ENCODE assay signal across 12 cellular contexts in genomic region chr1:20702416-20702815, GRCh38. TPM values are rescaled to one million over a fixed set of nuclear protein-coding genes. Genes with fewer than 3 reads are reported as not detected.
DNase-seq lines count a peak whose midpoint lies in the region; ATAC-seq and TF ChIP-seq lines count a peak whose summit lies in the region.
"Had no signal": no experiment of that assay in that cellular context is flagged by ENCODE, and none has a peak within 500 bp of the region (broad histone marks: within the 10 kb centered on the region; RNA-seq: fewer than 3 reads in every experiment).

No MANE protein-coding gene starts in this region.

- H2AFZ ChIP-seq in H9 (ENCODE audit: low read length) = no peak overlapping the region

- H3K4me1 ChIP-seq in H9 (ENCODE audit: insufficient read depth, low read length) = no peaks in the 10 kb centered on the region

- no peak overlapping the region for H2AK5ac ChIP-seq in H9 (ENCODE audit: insufficient read length, low read length)

- no peak overlapping the region for H3K9ac ChIP-seq in H9 (ENCODE audit: extremely low read depth, insufficient read length, low read length)

- no peak overlapping the region for H3K14ac ChIP-seq in H9 (ENCODE audit: insufficient read depth, low read length)

- no peaks in the 10 kb centered on the region for H3K79me1 ChIP-seq in H9 (ENCODE audit: insufficient read depth, low read depth, low read length, poor library complexity, severe bottlenecking)

- no peaks in the 10 kb centered on the region for H3K9me3 Mint-ChIP-seq in H9
- H3K9me3 Mint-ChIP-seq in activated T-cell treated with anti-CD3 and anti-CD28 coated beads, Interleukin-2, amount 50 U/mL, for 4 hours = no peaks in the 10 kb centered on the region
- H3K9me3 Mint-ChIP-seq: activated T-helper 1 cell treated with anti-CD3 and anti-CD28 coated beads, Interleukin-12 subunit alpha, Interleukin-12 subunit beta, Interleukin-2, Interleukin-4 antibody, amounts not matched to agents 30 ng/mL and 10 ng/mL and 1 ng/mL, durations not matched to agents 14 hours and 24 hours and 36 hours had no signal

- ATAC-seq in activated T-cell treated with anti-CD3 and anti-CD28 coated beads, Interleukin-2, amount 50 U/mL, for 4 hours = no peak
- ATAC-seq in GM21515 (IDR thresholded peaks at IDR 0.05; ENCODE audit: unreplicated experiment) = no peak
- ATAC-seq: mucosa of descending colon, T-helper 17 cell had no signal

- H3T11ph ChIP-seq in H9 (ENCODE audit: low read length) = no peak overlapping the region

- H3K27me3 Mint-ChIP-seq in H9 (ENCODE audit: low read depth) = peaks cover 6% of the 10 kb centered on the region
- H3K27me3 Mint-ChIP-seq in activated T-cell treated with anti-CD3 and anti-CD28 coated beads, Interleukin-2, amount 50 U/mL, for 4 hours (ENCODE audit: low read depth) = no peaks in the 10 kb centered on the region
- H3K27me3 Mint-ChIP-seq: T-helper 17 cell had no signal

- no peak overlapping the region for H3K4me2 ChIP-seq in H9 (ENCODE audit: insufficient read depth, insufficient read length, low read length)

- no peak overlapping the region; a peak in 1 of 7 replicates for H3K27ac Mint-ChIP-seq in H9
- H3K27ac Mint-ChIP-seq: activated T-helper 1 cell treated with anti-CD3 and anti-CD28 coated beads, Interleukin-12 subunit alpha, Interleukin-12 subunit beta, Interleukin-2, Interleukin-4 antibody, amounts not matched to agents 30 ng/mL and 10 ng/mL and 1 ng/mL, durations not matched to agents 14 hours and 24 hours and 36 hours; T-helper 17 cell had no signal

- H4K91ac ChIP-seq in H9 (ENCODE audit: insufficient read length, low read depth, low read length) = no peak overlapping the region

- peak; percentile 50 for TF ChIP-seq CTCF in AG10803 (conservative IDR thresholded peaks at IDR 0.05; ENCODE audit: low read length)
- TF ChIP-seq CTCF in H9 (conservative IDR thresholded peaks at IDR 0.05) = peak; percentile 39; the same call in 2 of the 3 replicates

- H2BK20ac ChIP-seq in H9 (ENCODE audit: low read depth, low read length, poor library complexity, severe bottlenecking) = no peak overlapping the region

- no CpG with 5 or more reads among the region's 1 CpG for WGBS in H9 (ENCODE audit: extremely low coverage, insufficient read length, low lambda C conversion rate)

- H3K9me3 ChIP-seq in H9 (ENCODE audit: control insufficient read depth, low read depth, low read length) = no peaks in the 10 kb centered on the region
- H3K9me3 ChIP-seq: mucosa of descending colon had no signal

- no peak overlapping the region for H2BK120ac ChIP-seq in H9 (ENCODE audit: low read depth, low read length, poor library complexity, severe bottlenecking)

- no peak overlapping the region for H3K56ac ChIP-seq in H9 (ENCODE audit: insufficient read length, low read depth, low read length)

- H3K23ac ChIP-seq in H9 (ENCODE audit: insufficient read length, low read depth, low read length) = no peak overlapping the region

- no peak overlapping the region for H3K4me3 Mint-ChIP-seq in H9
- H3K4me3 Mint-ChIP-seq in activated T-cell treated with anti-CD3 and anti-CD28 coated beads, Interleukin-2, amount 50 U/mL, for 4 hours = no peak overlapping the region
- H3K4me3 Mint-ChIP-seq: activated T-helper 1 cell treated with anti-CD3 and anti-CD28 coated beads, Interleukin-12 subunit alpha, Interleukin-12 subunit beta, Interleukin-2, Interleukin-4 antibody, amounts not matched to agents 30 ng/mL and 10 ng/mL and 1 ng/mL, durations not matched to agents 14 hours and 24 hours and 36 hours; T-helper 17 cell had no signal

- H3K23me2 ChIP-seq in H9 (ENCODE audit: insufficient read length, low read depth, low read length, poor library complexity, severe bottlenecking) = peaks cover 2% of the 10 kb centered on the region

- H4K8ac ChIP-seq in H9 (replicated peaks; ENCODE audit: insufficient read length, low read depth, low read length) = no peak overlapping the region

- no peak overlapping the region for H3K4me3 ChIP-seq in AG10803 (ENCODE audit: low read length)
- H3K4me3 ChIP-seq: mucosa of descending colon had no signal

- no peak overlapping the region for H3K4ac ChIP-seq in H9 (ENCODE audit: low read depth, low read length)

- no peak overlapping the region for H2BK15ac ChIP-seq in H9 (ENCODE audit: low read depth, low read length)

- no peak overlapping the region for H2BK12ac ChIP-seq in H9 (ENCODE audit: insufficient read length, low read depth, low read length)

- H4K5ac ChIP-seq in H9 (ENCODE audit: insufficient read length, low read depth, low read length) = no peak overlapping the region

- H3K36me3 Mint-ChIP-seq in H9 (ENCODE audit: insufficient read depth in 1 of 3, low read depth in 3 of 3) = peaks cover 3 to 17% (median 5%) of the 10 kb centered on the region in 3 experiments; a peak in 5 of 7 replicates
- no peaks in the 10 kb centered on the region for H3K36me3 Mint-ChIP-seq in activated T-cell treated with anti-CD3 and anti-CD28 coated beads, Interleukin-2, amount 50 U/mL, for 4 hours (ENCODE audit: insufficient read depth)

- no peaks in the 10 kb centered on the region for H4K20me1 ChIP-seq in H9 (ENCODE audit: control insufficient read depth, insufficient read depth, insufficient read length)

- H3K18ac ChIP-seq in H9 (ENCODE audit: insufficient read length, low read depth, low read length) = no peak overlapping the region

- H3K4me1 Mint-ChIP-seq in H9 = peaks cover 0 to 7% of the 10 kb centered on the region in 2 experiments; a peak in 3 of 4 replicates
- H3K4me1 Mint-ChIP-seq in activated T-cell treated with anti-CD3 and anti-CD28 coated beads, Interleukin-2, amount 50 U/mL, for 4 hours (ENCODE audit: low read depth) = no peaks in the 10 kb centered on the region
- H3K4me1 Mint-ChIP-seq: T-helper 17 cell had no signal

- no peak overlapping the region for H2BK5ac ChIP-seq in H9 (ENCODE audit: insufficient read length, low read length)

- no peaks in the 10 kb centered on the region for H3K79me2 ChIP-seq in H9 (ENCODE audit: insufficient read depth, low read length)

- no peaks in the 10 kb centered on the region for H3K27me3 ChIP-seq in H9 (ENCODE audit: insufficient read depth, low read length)

- DNase-seq in AG10803 (ENCODE audit: low read depth) (peak; percentile 17), H9 (no peak), UCSD-AML1 (lab: John Stamatoyannopoulos, UW; ENCODE audit: unreplicated experiment) (peak; percentile 32), iris pigment epithelial cell (ENCODE audit: low read depth) (peak; percentile 33), putamen (ENCODE audit: low spot score) (no peak)
- DNase-seq in activated T-cell treated with anti-CD3 and anti-CD28 coated beads, Interleukin-2, amount 50 U/mL, for 4 hours = no peak
- DNase-seq in NK-92 treated with Interleukin-12 subunit alpha and Interleukin-12 subunit beta, amount 100 ng/mL, for 24 hours (lab: John Stamatoyannopoulos, UW) = no peak
- DNase-seq: mucosa of descending colon, NCI-H345, T-helper 17 cell had no signal

- H3K27ac ChIP-seq in H9 (ENCODE audit: insufficient read length, low read depth, low read length) = no peak overlapping the region

RNA-seq across cellular contexts. Expression of gene KIF17, which starts 15.4 kb away (rescaled TPM):
- 3.4 and 5.1 TPM in 2 replicates for total RNA-seq in H9 (2021)
- total RNA-seq in activated T-cell treated with anti-CD3 and anti-CD28 coated beads, Interleukin-2, amount 50 U/mL, for 4 hours = not detected
- total RNA-seq: activated T-helper 1 cell treated with anti-CD3 and anti-CD28 coated beads, Interleukin-12 subunit alpha, Interleukin-12 subunit beta, Interleukin-2, Interleukin-4 antibody, amounts not matched to agents 30 ng/mL and 10 ng/mL and 1 ng/mL, durations not matched to agents 14 hours and 24 hours and 36 hours had no signal

RNA-seq across cellular contexts. Expression of gene SH2D5, which starts 30.1 kb away (rescaled TPM):
- total RNA-seq in H9 (2021) = 7.2 and 8.7 TPM in 2 replicates
- total RNA-seq in activated T-cell treated with anti-CD3 and anti-CD28 coated beads, Interleukin-2, amount 50 U/mL, for 4 hours = 1 to 10 TPM; 1.0 to 2.1 (median 1.1) TPM
- total RNA-seq: T-helper 17 cell had no signal

RNA-seq across cellular contexts. Expression of gene DDOST, which starts 41.2 kb away (rescaled TPM):
- 255 and 269 TPM in 2 replicates for total RNA-seq in H9 (2021)
- 100 to 1,000 TPM; 242 to 285 (median 270) TPM for total RNA-seq in activated T-cell treated with anti-CD3 and anti-CD28 coated beads, Interleukin-2, amount 50 U/mL, for 4 hours

Comparison
In these comparisons a context has a peak if more than half of its experiments do, and no peak if none do; other contexts are left out.
1. DNase-seq: peak in AG10803 (single experiment), UCSD-AML1 (single experiment) and iris pigment epithelial cell (single experiment); none in H9 (single experiment), activated T-cell treated with anti-CD3 and anti-CD28 coated beads, Interleukin-2, amount 50 U/mL, for 4 hours (single experiment), NK-92 treated with Interleukin-12 subunit alpha and Interleukin-12 subunit beta, amount 100 ng/mL, for 24 hours (single experiment) and putamen (single experiment).